ENCODE assay signal across 1 cellular context in genomic region chrX:119622356-119623232, GRCh38.
A peak's percentile ranks its signal among the peaks of the same experiment; 100 is the strongest.
TF ChIP-seq lines count a peak whose summit lies in the region.

No MANE protein-coding gene starts in this region.

TF ChIP-seq in PFSK-1, 5 proteins besides CTCF, POLR2A, EP300 and RAD21:
- TF ChIP-seq FOXP2 (optimal IDR thresholded peaks at IDR 0.05; ENCODE audit: borderline replicate concordance, extremely low read depth, extremely low read length, insufficient read depth) (no peak), POLR2AphosphoS5 (IDR thresholded peaks at IDR 0.05; ENCODE audit: low read depth, low read length) (0 out of 2 replicates have a peak, but pooled peaks have one; percentile 19), TAF1 (IDR thresholded peaks at IDR 0.05; ENCODE audit: borderline replicate concordance, insufficient read depth, low read length) (no peak), SIN3A (IDR thresholded peaks at IDR 0.05; ENCODE audit: borderline replicate concordance, insufficient read depth, low read length) (peak; percentile 96; the same call in 1 of the 2 replicates), REST (IDR thresholded peaks at IDR 0.05; ENCODE audit: insufficient read depth in 1 of 2, low read depth in 2 of 2, low read length in 2 of 2) (peak in 1 of 2 experiments; percentile 63; a peak in 1 of 4 replicates)
